10 cellular contexts compared by ENCODE assay signal in genomic region chr10:7797582-7797981, GRCh38. TPM values are rescaled to one million over a fixed set of nuclear protein-coding genes. Genes with fewer than 3 reads are reported as not detected.
A peak's percentile ranks its signal among the peaks of the same experiment; 100 is the strongest.
DNase-seq lines count a peak whose midpoint lies in the region; ATAC-seq, FAIRE-seq and TF ChIP-seq lines count a peak whose summit lies in the region.
"Had no signal": no experiment of that assay in that cellular context is flagged by ENCODE, and none has a peak within 500 bp of the region (broad histone marks: within the 10 kb centered on the region; RNA-seq: fewer than 3 reads in every experiment).

No MANE protein-coding gene starts in this region.

- H3K27ac Mint-ChIP-seq in endodermal cell, result no peak overlapping the region

- no peaks in the 10 kb centered on the region for H3K27me3 Mint-ChIP-seq in endodermal cell (ENCODE audit: insufficient read depth)

- H3K4me1 ChIP-seq in osteoblast (ENCODE audit: insufficient read depth, low read length) (peaks cover 36% of the 10 kb centered on the region), endodermal cell (ENCODE audit: control insufficient read depth, insufficient read depth, low read length) (peaks cover 3% of the 10 kb centered on the region)

- peak; percentile 88 for DNase-seq in RKO (ENCODE audit: low spot score)
- DNase-seq in dedifferentiated amniotic fluid mesenchymal stem cell (ENCODE audit: extremely low spot score), result peak; percentile 91
- peak; percentile 93 for DNase-seq in osteoblast (ENCODE audit: insufficient read length, low spot score, missing footprints)
- no peak for DNase-seq in NCI-H2196 treated with DMSO at 0.1 percent for 48 hours (lab: John Stamatoyannopoulos, UW; ENCODE audit: unreplicated experiment)
- no peak for DNase-seq in endodermal cell

- H3K36me3 ChIP-seq in osteoblast (ENCODE audit: insufficient read depth, low read length) (peaks cover 43% of the 10 kb centered on the region), endodermal cell (ENCODE audit: control insufficient read depth, insufficient read depth, low read length) (peaks cover 63% of the 10 kb centered on the region)

- H3K36me3 Mint-ChIP-seq in endodermal cell (ENCODE audit: low read depth), result peaks cover 59% of the 10 kb centered on the region

- H3K4me3 ChIP-seq in osteoblast (ENCODE audit: insufficient read depth, low read length), result peak overlapping the region; percentile 3
- H3K4me3 ChIP-seq in endodermal cell (ENCODE audit: low read length), result no peak overlapping the region
- H3K4me3 ChIP-seq: GM12878, vagina had no signal

- ATAC-seq in GM18511 (IDR thresholded peaks at IDR 0.05; ENCODE audit: unreplicated experiment) (no peak), HG02763 (IDR thresholded peaks at IDR 0.05; ENCODE audit: unreplicated experiment) (no peak)
- ATAC-seq: GM12878 had no signal

- H3K27ac ChIP-seq in osteoblast (ENCODE audit: low read depth, low read length) (peak overlapping the region; percentile 81), endodermal cell (ENCODE audit: low read depth, low read length) (no peak overlapping the region)
- H3K27ac ChIP-seq: vagina had no signal

- no peaks in the 10 kb centered on the region for H3K9me3 ChIP-seq in osteoblast (ENCODE audit: low read depth, low read length)
- no peaks in the 10 kb centered on the region for H3K9me3 ChIP-seq in endodermal cell (ENCODE audit: control insufficient read depth, low read length)
- H3K9me3 ChIP-seq: vagina had no signal

- peaks cover 48% of the 10 kb centered on the region for H3K79me2 ChIP-seq in osteoblast (ENCODE audit: insufficient read depth, low read length)

- no peak overlapping the region for H3K4me3 Mint-ChIP-seq in endodermal cell

- no peaks in the 10 kb centered on the region for H3K27me3 ChIP-seq in osteoblast (ENCODE audit: insufficient read depth, low read length)
- H3K27me3 ChIP-seq in endodermal cell (ENCODE audit: control insufficient read depth, insufficient read depth, low read length, poor library complexity, severe bottlenecking), result no peaks in the 10 kb centered on the region
- H3K27me3 ChIP-seq: vagina had no signal

- peak; percentile 47 for FAIRE-seq in G401.6 (lab: Jason Lieb, UNC)
- FAIRE-seq: GM12878 had no signal

- peaks cover 12% of the 10 kb centered on the region for H3K4me1 Mint-ChIP-seq in endodermal cell

- WGBS in endodermal cell (ENCODE audit: insufficient coverage in 1 of 2, insufficient read length in 1 of 2), 2 experiments, result 91 to 98% methylated on average over 4 to 6 of the region's 6 CpGs

- TF ChIP-seq CTCF in osteoblast (IDR thresholded peaks at IDR 0.05; ENCODE audit: extremely low read depth, low read depth, low read length) (no peak), endodermal cell (conservative IDR thresholded peaks at IDR 0.05) (no peak)

- no peak overlapping the region for H3K9ac ChIP-seq in endodermal cell (ENCODE audit: extremely low read depth, low read length, poor library complexity, severe bottlenecking)

- no peaks in the 10 kb centered on the region for H3K9me3 Mint-ChIP-seq in endodermal cell

- H2AFZ ChIP-seq in osteoblast (ENCODE audit: low read length), result peak overlapping the region; percentile 2

- H4K20me1 ChIP-seq in osteoblast (ENCODE audit: insufficient read depth, low read length), result peaks cover 14% of the 10 kb centered on the region

- peak overlapping the region; percentile 38 for H3K4me2 ChIP-seq in osteoblast (ENCODE audit: insufficient read depth, low read length)

RNA-seq across cellular contexts. Expression of gene ATP5F1C, which starts 9.6 kb away (rescaled TPM):
- total RNA-seq in osteoblast (209 and 232 TPM in 2 replicates), endodermal cell (100 to 1,000 TPM; 248 to 287 TPM)
- 220 TPM for polyA plus RNA-seq in endodermal cell (2013, experiment 1 of 2)
- polyA plus RNA-seq in endodermal cell (2013, experiment 2 of 2), result 229 TPM

RNA-seq across cellular contexts. Expression of gene KIN, which starts 9.8 kb away (rescaled TPM):
- total RNA-seq in osteoblast, result 5.8 and 8.0 TPM in 2 replicates
- total RNA-seq in endodermal cell, result 10 to 100 TPM; 17.9 TPM
- polyA plus RNA-seq in endodermal cell (2013, experiment 1 of 2), result 18.2 TPM
- polyA plus RNA-seq in endodermal cell (2013, experiment 2 of 2), result 22.0 TPM

RNA-seq across cellular contexts. Expression of gene TAF3, which starts 20.7 kb away (rescaled TPM):
- total RNA-seq in osteoblast (2.2 and 2.4 TPM in 2 replicates), endodermal cell (10 to 100 TPM in 1 of 2 donors, 1 to 10 TPM in 1; 9.9 to 10.0 TPM)
- polyA plus RNA-seq in endodermal cell (2013, experiment 1 of 2), result 8.6 TPM
- 8.2 TPM for polyA plus RNA-seq in endodermal cell (2013, experiment 2 of 2)

Comparison
In these comparisons a context has a peak if more than half of its experiments do, and no peak if none do; other contexts are left out.
1. DNase-seq: peak in RKO (single experiment), dedifferentiated amniotic fluid mesenchymal stem cell (single experiment) and osteoblast (single experiment); none in NCI-H2196 treated with DMSO at 0.1 percent for 48 hours (single experiment) and endodermal cell (single experiment).